In genomic region chr10:75097666-75098285, GRCh38 we compare ENCODE assay signal across 11 cellular contexts. TPM values are rescaled to one million over a fixed set of nuclear protein-coding genes. Genes with fewer than 3 reads are reported as not detected.
DNase-seq lines count a peak whose midpoint lies in the region; ATAC-seq and TF ChIP-seq lines count a peak whose summit lies in the region.
"Had no signal": no experiment of that assay in that cellular context is flagged by ENCODE, and none has a peak within 500 bp of the region (broad histone marks: within the 10 kb centered on the region; RNA-seq: fewer than 3 reads in every experiment).

No MANE protein-coding gene starts in this region.

- H3K27ac ChIP-seq in SK-N-SH (ENCODE audit: low read depth in 2 of 2, low read length in 1 of 2) = no peak overlapping the region
- H3K27ac ChIP-seq in gastroesophageal sphincter = no peak overlapping the region
- H3K27ac ChIP-seq in stomach = no peak overlapping the region

- TF ChIP-seq POLR2A in gastroesophageal sphincter (IDR thresholded peaks at IDR 0.05) = no peak
- TF ChIP-seq POLR2A in stomach (IDR thresholded peaks at IDR 0.05) = no peak

- no peaks in the 10 kb centered on the region for H3K9me3 ChIP-seq in SK-N-SH
- no peaks in the 10 kb centered on the region for H3K9me3 ChIP-seq in gastroesophageal sphincter
- no peaks in the 10 kb centered on the region for H3K9me3 ChIP-seq in stomach

- H3K79me2 ChIP-seq in SK-N-SH (ENCODE audit: insufficient read depth) = no peaks in the 10 kb centered on the region

- 93% methylated on average over 8 of the region's 11 CpGs for WGBS in SK-N-SH (ENCODE audit: low lambda C conversion rate)
- WGBS in gastroesophageal sphincter (ENCODE audit: low coverage in 1 of 2), 2 donors = 80 to 100% methylated on average over 1 to 3 of the region's 11 CpGs
- WGBS in stomach, 5 donors = 90 to 96% (median 93%) methylated on average over 11 of the region's 11 CpGs

- POLR2A ChIA-PET in SK-N-SH (lab: Yijun Ruan, JAX) = interaction anchor here (1.3 kb wide), 1 partner anchor 272 kb away, joined by 3 read pairs; no protein-coding TSS in a partner anchor

- no peaks in the 10 kb centered on the region for H3K9me2 ChIP-seq in SK-N-SH

- H3K4me3 ChIP-seq in AG09309 (ENCODE audit: control insufficient read depth, low read depth, low read length) = no peak overlapping the region
- H3K4me3 ChIP-seq in GM12875 (ENCODE audit: low read depth, low read length) = no peak overlapping the region
- H3K4me3 ChIP-seq in SK-N-SH (ENCODE audit: low read depth in 2 of 2, low read length in 1 of 2) = no peak overlapping the region
- no peak overlapping the region for H3K4me3 ChIP-seq in gastroesophageal sphincter
- no peak overlapping the region for H3K4me3 ChIP-seq in stomach

- ATAC-seq in gastroesophageal sphincter (no peak), GM21528 (IDR thresholded peaks at IDR 0.05; ENCODE audit: low FRiP score, unreplicated experiment) (no peak), HG02852 (IDR thresholded peaks at IDR 0.05; ENCODE audit: unreplicated experiment) (no peak)
- ATAC-seq: activated T-cell treated with anti-CD3 and anti-CD28 coated beads, Interleukin-2, amount 50 U/mL, for 4 hours; natural killer cell treated with Interleukin-12 subunit alpha and Interleukin-12 subunit beta and Interleukin-15 and Interleukin-18, amount 100 ng/mL, for 72 hours had no signal

- H3K4me2 ChIP-seq in SK-N-SH = no peak overlapping the region

- H3F3A ChIP-seq in SK-N-SH (replicated peaks; ENCODE audit: insufficient read depth) = no peaks in the 10 kb centered on the region

- H2AFZ ChIP-seq in SK-N-SH (ENCODE audit: low read depth) = no peak overlapping the region

- TF ChIP-seq CTCF in AG09309 (IDR thresholded peaks at IDR 0.05; ENCODE audit: control insufficient read depth, insufficient read depth, low read depth, low read length, missing control alignments) (peak; percentile 53), GM12875 (IDR thresholded peaks at IDR 0.05; ENCODE audit: borderline replicate concordance, insufficient read depth, low read depth, low read length) (peak; percentile 32; the same call in 1 of the 2 replicates), SK-N-SH (IDR thresholded peaks at IDR 0.05) (peak; percentile 34), gastroesophageal sphincter (IDR thresholded peaks at IDR 0.05) (peak in 3 of 4 experiments; percentile 16 to 29 (median 28)), stomach (IDR thresholded peaks at IDR 0.05) (no peak)

- H3K4me1 ChIP-seq in SK-N-SH (ENCODE audit: control insufficient read depth in 1 of 2, insufficient read depth in 2 of 2, low read depth in 1 of 2, low read length in 1 of 2) (peaks cover 0 to 3% of the 10 kb centered on the region in 2 experiments; a peak in 1 of 4 replicates), gastroesophageal sphincter (peaks cover 0 to 15% (median 0%) of the 10 kb centered on the region in 3 donors), stomach (peaks cover 6 to 17% (median 13%) of the 10 kb centered on the region in 4 donors)

- no peaks in the 10 kb centered on the region for H4K20me1 ChIP-seq in SK-N-SH (ENCODE audit: insufficient read depth)

- TF ChIP-seq EP300 in SK-N-SH (IDR thresholded peaks at IDR 0.05; ENCODE audit: borderline replicate concordance in 1 of 2, low read depth in 1 of 2, low read length in 1 of 2) (no peak), gastroesophageal sphincter (IDR thresholded peaks at IDR 0.05) (no peak), stomach (IDR thresholded peaks at IDR 0.05) (no peak)

- H3K36me3 ChIP-seq in SK-N-SH (replicated peaks in 1 of 2; ENCODE audit: control insufficient read depth in 1 of 2, insufficient read depth in 2 of 2, low read length in 1 of 2) (no peaks in the 10 kb centered on the region), gastroesophageal sphincter (no peaks in the 10 kb centered on the region), stomach (no peaks in the 10 kb centered on the region)

- CTCF ChIA-PET in SK-N-SH (lab: Yijun Ruan, JAX) = interaction anchor here (0.6 to 5.7 kb wide), 13 partner anchors 9 to 1211 kb away, joined by 3 to 70 read pairs (median 3); partner anchors contain the start of gene COMTD1

- intact Hi-C loops in stomach (cut with DNase I; ENCODE audit: low total_unique reads) = loop anchor here (5.0 kb wide), 1 partner anchor 830 kb away; no protein-coding TSS in a partner anchor

- H3K27me3 ChIP-seq in SK-N-SH (ENCODE audit: insufficient read depth) = no peaks in the 10 kb centered on the region
- H3K27me3 ChIP-seq in gastroesophageal sphincter = no peaks in the 10 kb centered on the region
- no peaks in the 10 kb centered on the region for H3K27me3 ChIP-seq in stomach

- TF ChIP-seq RAD21 in SK-N-SH (IDR thresholded peaks at IDR 0.05; ENCODE audit: low read length) = peak; percentile 51

- no peak overlapping the region for H3K9ac ChIP-seq in SK-N-SH

- DNase-seq in AG09309 (ENCODE audit: low read depth) (no peak), SK-N-SH (no peak), stomach (no peak)
- no peak for DNase-seq in stimulated activated naive CD4-positive, alpha-beta T cell treated with Interleukin-2 at 50 U/mL for 16 hours (lab: John Stamatoyannopoulos, UW)
- DNase-seq: activated T-cell treated with anti-CD3 and anti-CD28 coated beads, Interleukin-2, amount 50 U/mL, for 4 hours; SHP77 had no signal

TF ChIP-seq in SK-N-SH, 30 proteins besides CTCF, POLR2A, EP300 and RAD21:
- TF ChIP-seq, protein P1, sequence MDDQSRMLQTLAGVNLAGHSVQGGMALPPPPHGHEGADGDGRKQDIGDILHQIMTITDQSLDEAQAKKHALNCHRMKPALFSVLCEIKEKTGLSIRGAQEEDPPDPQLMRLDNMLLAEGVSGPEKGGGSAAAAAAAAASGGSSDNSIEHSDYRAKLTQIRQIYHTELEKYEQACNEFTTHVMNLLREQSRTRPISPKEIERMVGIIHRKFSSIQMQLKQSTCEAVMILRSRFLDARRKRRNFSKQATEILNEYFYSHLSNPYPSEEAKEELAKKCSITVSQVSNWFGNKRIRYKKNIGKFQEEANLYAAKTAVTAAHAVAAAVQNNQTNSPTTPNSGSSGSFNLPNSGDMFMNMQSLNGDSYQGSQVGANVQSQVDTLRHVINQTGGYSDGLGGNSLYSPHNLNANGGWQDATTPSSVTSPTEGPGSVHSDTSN (IDR thresholded peaks at IDR 0.05) = no peak
- peak; percentile 29; the same call in 1 of the 2 replicates for TF ChIP-seq SMC3 (IDR thresholded peaks at IDR 0.05; ENCODE audit: low read depth, low read length)

RNA-seq across cellular contexts. Expression of gene SAMD8, which starts 13.7 kb away (rescaled TPM):
- polyA plus RNA-seq in SK-N-SH (2012; rRNA removed) (9.7 and 14.3 TPM in 2 replicates), stomach (1 to 10 TPM; 2.9 to 5.2 (median 4.3) TPM)
- 13.9 and 14.6 TPM in 2 replicates for polyA plus RNA-seq in SK-N-SH (2012; cell fraction: cytosol; rRNA removed)
- polyA plus RNA-seq in SK-N-SH (2012; cell fraction: nucleus; rRNA removed) = 8.0 and 12.5 TPM in 2 replicates
- total RNA-seq in gastroesophageal sphincter (10 to 100 TPM; 23.2 to 33.8 (median 30.7) TPM), stomach (10 to 100 TPM in 3 of 5 donors, 1 to 10 TPM in 2; 3.2 to 34.9 (median 11.9) TPM)

Comparison
In these comparisons a context has a peak if more than half of its experiments do, and no peak if none do; other contexts are left out.
1. CTCF ChIP-seq: peak in AG09309 (single experiment), GM12875 (single experiment), SK-N-SH (single experiment) and gastroesophageal sphincter (3 of 4); none in stomach (0 of 7).